1 cellular context compared by ENCODE assay signal in the genomic region with DNA sequence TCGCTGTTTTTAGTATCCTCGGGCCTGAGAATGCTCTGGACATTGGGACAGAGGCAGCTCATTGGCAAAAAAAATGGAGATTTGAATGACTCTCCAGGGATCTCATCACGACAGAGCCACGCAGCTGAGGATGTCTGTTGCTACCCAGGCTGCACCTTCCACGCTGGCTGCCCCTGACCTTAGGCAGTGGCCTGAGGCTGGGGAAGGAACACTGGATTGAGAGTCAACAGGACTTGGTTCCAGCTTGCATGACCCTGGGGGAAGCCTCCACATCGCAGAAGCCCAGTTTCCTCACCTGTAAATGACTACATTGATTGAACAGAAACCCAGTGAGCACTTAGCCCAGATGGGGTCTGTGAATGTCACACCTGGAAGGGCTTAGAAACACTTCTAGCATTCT.
TF ChIP-seq lines count a peak whose summit lies in the region.

No MANE protein-coding gene starts in this region.

TF ChIP-seq in K562, 482 proteins besides CTCF, POLR2A, EP300 and RAD21:
- no peak for TF ChIP-seq ZNF134 (CRISPR knock-in tag; conservative IDR thresholded peaks at IDR 0.05)
- TF ChIP-seq MCM3 (IDR thresholded peaks at IDR 0.05), result no peak
- TF ChIP-seq, protein P1, sequence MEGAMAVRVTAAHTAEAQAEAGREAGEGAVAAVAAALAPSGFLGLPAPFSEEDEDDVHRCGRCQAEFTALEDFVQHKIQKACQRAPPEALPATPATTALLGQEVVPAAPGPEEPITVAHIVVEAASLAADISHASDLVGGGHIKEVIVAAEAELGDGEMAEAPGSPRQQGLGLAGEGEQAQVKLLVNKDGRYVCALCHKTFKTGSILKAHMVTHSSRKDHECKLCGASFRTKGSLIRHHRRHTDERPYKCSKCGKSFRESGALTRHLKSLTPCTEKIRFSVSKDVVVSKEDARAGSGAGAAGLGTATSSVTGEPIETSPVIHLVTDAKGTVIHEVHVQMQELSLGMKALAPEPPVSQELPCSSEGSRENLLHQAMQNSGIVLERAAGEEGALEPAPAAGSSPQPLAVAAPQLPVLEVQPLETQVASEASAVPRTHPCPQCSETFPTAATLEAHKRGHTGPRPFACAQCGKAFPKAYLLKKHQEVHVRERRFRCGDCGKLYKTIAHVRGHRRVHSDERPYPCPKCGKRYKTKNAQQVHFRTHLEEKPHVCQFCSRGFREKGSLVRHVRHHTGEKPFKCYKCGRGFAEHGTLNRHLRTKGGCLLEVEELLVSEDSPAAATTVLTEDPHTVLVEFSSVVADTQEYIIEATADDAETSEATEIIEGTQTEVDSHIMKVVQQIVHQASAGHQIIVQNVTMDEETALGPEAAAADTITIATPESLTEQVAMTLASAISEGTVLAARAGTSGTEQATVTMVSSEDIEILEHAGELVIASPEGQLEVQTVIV (CRISPR knock-in tag; IDR thresholded peaks at IDR 0.05; ENCODE audit: borderline replicate concordance), result no peak
- TF ChIP-seq SIX5 (IDR thresholded peaks at IDR 0.05; ENCODE audit: borderline replicate concordance in 1 of 2, insufficient read depth in 1 of 2, low read depth in 1 of 2, low read length in 2 of 2), result no peak
- no peak for TF ChIP-seq FOXK1 (CRISPR knock-in tag; IDR thresholded peaks at IDR 0.05; ENCODE audit: borderline replicate concordance)
- TF ChIP-seq JUND (IDR thresholded peaks at IDR 0.05; ENCODE audit: borderline replicate concordance, low read depth, low read length), result no peak
- no peak for TF ChIP-seq JUND (tag; IDR thresholded peaks at IDR 0.05; ENCODE audit: borderline replicate concordance, low read depth, low read length)
- TF ChIP-seq, protein P2, sequence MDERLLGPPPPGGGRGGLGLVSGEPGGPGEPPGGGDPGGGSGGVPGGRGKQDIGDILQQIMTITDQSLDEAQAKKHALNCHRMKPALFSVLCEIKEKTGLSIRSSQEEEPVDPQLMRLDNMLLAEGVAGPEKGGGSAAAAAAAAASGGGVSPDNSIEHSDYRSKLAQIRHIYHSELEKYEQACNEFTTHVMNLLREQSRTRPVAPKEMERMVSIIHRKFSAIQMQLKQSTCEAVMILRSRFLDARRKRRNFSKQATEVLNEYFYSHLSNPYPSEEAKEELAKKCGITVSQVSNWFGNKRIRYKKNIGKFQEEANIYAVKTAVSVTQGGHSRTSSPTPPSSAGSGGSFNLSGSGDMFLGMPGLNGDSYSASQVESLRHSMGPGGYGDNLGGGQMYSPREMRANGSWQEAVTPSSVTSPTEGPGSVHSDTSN (CRISPR knock-in tag; IDR thresholded peaks at IDR 0.05; ENCODE audit: low read depth), result no peak
- TF ChIP-seq, protein P2 (tag; conservative IDR thresholded peaks at IDR 0.05; ENCODE audit: low read depth), result no peak
- TF ChIP-seq EWSR1 (IDR thresholded peaks at IDR 0.05; ENCODE audit: borderline replicate concordance, low read depth, partially characterized antibody), result no peak
TF ChIP-seq in K562: peak in this region for 0.
